In genomic region chr12:6950944-6951540, GRCh38 we compare ENCODE assay signal across 8 cellular contexts. TPM values are rescaled to one million over a fixed set of nuclear protein-coding genes. Genes with fewer than 3 reads are reported as not detected.
DNase-seq lines count a peak whose midpoint lies in the region; ATAC-seq and TF ChIP-seq lines count a peak whose summit lies in the region.

TSS of gene PTPN6 (plus strand) at chr12:6951356. CDS start at chr12:6951513, 157 bp downstream.

- peak within 1 kb of the TSS; percentile 59 for H3K27ac ChIP-seq in OCI-LY3 (ENCODE audit: low read length)
- peak within 1 kb of the TSS in 4 of 5 donors; percentile 43 to 83 (median 57) for H3K27ac ChIP-seq in adrenal gland
- H3K27ac ChIP-seq in lower lobe of right lung: peak within 1 kb of the TSS; percentile 79
- H3K27ac ChIP-seq in thoracic aorta: peak within 1 kb of the TSS in 1 of 2 donors; percentile 45

- peak within 1 kb of the TSS; percentile 87 for H3K9ac ChIP-seq in OCI-LY3 (ENCODE audit: low read length)

- ATAC-seq in GM18505 (IDR thresholded peaks at IDR 0.05; ENCODE audit: unreplicated experiment) (no peak), lower lobe of right lung (peak; percentile 37 to 67), thoracic aorta (ENCODE audit: insufficient number of reproducible peaks, low FRiP score, low read depth) (no peak), GM19351 (IDR thresholded peaks at IDR 0.05; ENCODE audit: unreplicated experiment) (no peak), GM21367 (IDR thresholded peaks at IDR 0.05; ENCODE audit: unreplicated experiment) (no peak)

- peak within 1 kb of the TSS; percentile 48; the same call in 1 of the 2 replicates for H2AFZ ChIP-seq in OCI-LY3 (ENCODE audit: low read depth, low read length)

- TF ChIP-seq CTCF in OCI-LY3 (IDR thresholded peaks at IDR 0.05; ENCODE audit: low read depth, low read length): no peak
- no peak for TF ChIP-seq CTCF in adrenal gland (IDR thresholded peaks at IDR 0.05)
- TF ChIP-seq CTCF in lower lobe of right lung (IDR thresholded peaks at IDR 0.05): no peak
- no peak for TF ChIP-seq CTCF in thoracic aorta (IDR thresholded peaks at IDR 0.05)

- intact Hi-C loops in adrenal gland (cut with DNase I) (loop anchor here (10.0 kb wide), 2 partner anchors 76 to 164 kb away; partner anchors contain the start of gene SPSB2 (in 1 of the 2)), lower lobe of right lung (cut with DNase I) (no loop called here)

- DNase-seq in adrenal gland (peak in 5 of 7 donors; percentile 33 to 75 (median 51)), lower lobe of right lung (peak; percentile 92), thoracic aorta (ENCODE audit: low spot score) (no peak), NCI-H1694 treated with DMSO at 0.1 percent for 48 hours (lab: John Stamatoyannopoulos, UW) (no peak)

- H3K4me1 ChIP-seq in OCI-LY3 (ENCODE audit: low read length) (peaks cover 54% of the 10 kb centered on the region), adrenal gland (replicated peaks in 1 of 2) (peaks cover 15 to 32% of the 10 kb centered on the region in 2 donors), lower lobe of right lung (peaks cover 58% of the 10 kb centered on the region), thoracic aorta (ENCODE audit: control insufficient read depth in 1 of 2, low read depth in 2 of 2) (peaks cover 7 to 12% of the 10 kb centered on the region in 2 donors)

- H3K9me3 ChIP-seq in OCI-LY3 (ENCODE audit: insufficient read depth, low read length) (no peaks in the 10 kb centered on the region), adrenal gland (replicated peaks in 1 of 3) (no peaks in the 10 kb centered on the region), lower lobe of right lung (no peaks in the 10 kb centered on the region), thoracic aorta (no peaks in the 10 kb centered on the region)

- peaks cover 4% of the 10 kb centered on the region; the same call in 1 of the 2 replicates for H4K20me1 ChIP-seq in OCI-LY3 (ENCODE audit: insufficient read depth, low read length)

- H3K36me3 ChIP-seq in OCI-LY3 (replicated peaks; ENCODE audit: low read depth, low read length): peaks cover 6% of the 10 kb centered on the region
- H3K36me3 ChIP-seq in adrenal gland (replicated peaks in 1 of 2): no peaks in the 10 kb centered on the region
- H3K36me3 ChIP-seq in lower lobe of right lung: peaks cover 24% of the 10 kb centered on the region
- H3K36me3 ChIP-seq in thoracic aorta: no peaks in the 10 kb centered on the region

- H3K4me3 ChIP-seq in OCI-LY3 (ENCODE audit: low read length) (peak within 1 kb of the TSS; percentile 84), adrenal gland (peak within 1 kb of the TSS in 1 of 4 donors; percentile 33), lower lobe of right lung (peak within 1 kb of the TSS; percentile 65), thoracic aorta (peak within 1 kb of the TSS; percentile 66)

- H3K79me2 ChIP-seq in OCI-LY3 (ENCODE audit: low read length): peaks cover 14% of the 10 kb centered on the region

- 67 to 72% (median 72%) methylated on average over 12 to 25 of the region's 25 CpGs for WGBS in adrenal gland, 4 donors

- peak within 1 kb of the TSS; percentile 94 for H3K4me2 ChIP-seq in OCI-LY3 (ENCODE audit: low read length)

- TF ChIP-seq POLR2A in GM18505 (IDR thresholded peaks at IDR 0.05; ENCODE audit: borderline replicate concordance, extremely low read depth, insufficient read depth, insufficient read length): peak; percentile 98
- TF ChIP-seq POLR2A in adrenal gland (IDR thresholded peaks at IDR 0.05): peak; percentile 20 to 41

- no peaks in the 10 kb centered on the region for H3K27me3 ChIP-seq in OCI-LY3 (ENCODE audit: low read depth, low read length)
- H3K27me3 ChIP-seq in adrenal gland: no peaks in the 10 kb centered on the region
- no peaks in the 10 kb centered on the region for H3K27me3 ChIP-seq in lower lobe of right lung (ENCODE audit: low read depth)
- H3K27me3 ChIP-seq in thoracic aorta (replicated peaks; ENCODE audit: insufficient read depth): no peaks in the 10 kb centered on the region

RNA-seq across cellular contexts. Expression of gene PTPN6, which starts in this region (rescaled TPM):
- 10 to 100 TPM; 24.5 to 86.2 (median 63.5) TPM for total RNA-seq in adrenal gland
- 100 to 1,000 TPM in 2 of 3 donors, 10 to 100 TPM in 1; 36.2 to 204 (median 127) TPM for polyA plus RNA-seq in adrenal gland
- total RNA-seq in lower lobe of right lung: 209 TPM
- total RNA-seq in thoracic aorta: 10 to 100 TPM; 19.0 to 24.0 TPM

Comparison
In these comparisons a context has a peak if more than half of its experiments do, and no peak if none do; other contexts are left out.
1. ATAC-seq: peak in lower lobe of right lung (2 of 2); none in GM18505 (single experiment), thoracic aorta (single experiment), GM19351 (single experiment) and GM21367 (single experiment).
2. DNase-seq: peak in adrenal gland (5 of 7) and lower lobe of right lung (single experiment); none in thoracic aorta (single experiment) and NCI-H1694 treated with DMSO at 0.1 percent for 48 hours (single experiment).